In genomic region chr4:55092504-55092903, GRCh38 we compare ENCODE assay signal across 29 cellular contexts. TPM values are rescaled to one million over a fixed set of nuclear protein-coding genes. Genes with fewer than 3 reads are reported as not detected.
"Had no signal": no experiment of that assay in that cellular context is flagged by ENCODE, and none has a peak within 500 bp of the region (broad histone marks: within the 10 kb centered on the region; RNA-seq: fewer than 3 reads in every experiment).

No MANE protein-coding gene starts in this region.

- H3K4me3 Mint-ChIP-seq: activated CD8-positive, alpha-beta T cell treated with anti-CD3 and anti-CD28 coated beads for 36 hours; activated naive CD8-positive, alpha-beta T cell; activated T-cell treated with anti-CD3 and anti-CD28 coated beads, Interleukin-2, amount 50 U/mL, for 4 hours; activated T-helper 17 cell treated with anti-CD3 and anti-CD28 coated beads, Interleukin-2, amount 50 U/mL, for 72 hours; central memory CD8-positive, alpha-beta T cell; dendritic cell treated with granulocyte-macrophage colony-stimulating factor and Interleukin-4, amounts not matched to agents 40 ng/mL and 50 ng/mL, for 4 days; endodermal cell had no signal

- H3K27ac Mint-ChIP-seq: activated CD8-positive, alpha-beta T cell treated with anti-CD3 and anti-CD28 coated beads for 36 hours; activated naive CD8-positive, alpha-beta T cell; activated T-helper 17 cell treated with anti-CD3 and anti-CD28 coated beads, Interleukin-2, amount 50 U/mL, for 72 hours; dendritic cell treated with granulocyte-macrophage colony-stimulating factor and Interleukin-4, amounts not matched to agents 40 ng/mL and 50 ng/mL, for 4 days; endodermal cell had no signal

- H3K9me3 Mint-ChIP-seq: activated CD8-positive, alpha-beta T cell treated with anti-CD3 and anti-CD28 coated beads for 36 hours; activated T-cell treated with anti-CD3 and anti-CD28 coated beads, Interleukin-2, amount 50 U/mL, for 4 hours; activated T-helper 17 cell treated with anti-CD3 and anti-CD28 coated beads, Interleukin-2, amount 50 U/mL, for 72 hours; central memory CD8-positive, alpha-beta T cell; dendritic cell treated with granulocyte-macrophage colony-stimulating factor and Interleukin-4, amounts not matched to agents 40 ng/mL and 50 ng/mL, for 4 days; endodermal cell had no signal

- H3K27me3 Mint-ChIP-seq: central memory CD8-positive, alpha-beta T cell; dendritic cell treated with granulocyte-macrophage colony-stimulating factor and Interleukin-4, amounts not matched to agents 40 ng/mL and 50 ng/mL, for 4 days had no signal

- H3K9me3 ChIP-seq: esophagus muscularis mucosa, gastroesophageal sphincter, heart right ventricle had no signal

- H3K4me3 ChIP-seq: coronary artery, dorsolateral prefrontal cortex, esophagus muscularis mucosa, gastroesophageal sphincter, heart right ventricle had no signal

- DNase-seq: activated CD4-positive, alpha-beta T cell treated with anti-CD3 and anti-CD28 coated beads for 1 hour; activated CD4-positive, alpha-beta T cell treated with anti-CD3 and anti-CD28 coated beads for 48 hours; activated CD4-positive, alpha-beta T cell treated with anti-CD3 and anti-CD28 coated beads, Interleukin-2, amount 50 U/mL, for 1 hour; activated CD4-positive, alpha-beta T cell treated with anti-CD3 and anti-CD28 coated beads, Interleukin-2, amount 50 U/mL, for 48 hours; activated CD8-positive, alpha-beta memory T cell treated with anti-CD3 and anti-CD28 coated beads for 24 hours; activated CD8-positive, alpha-beta T cell treated with anti-CD3 and anti-CD28 coated beads for 36 hours; activated effector memory CD4-positive, alpha-beta T cell treated with Interleukin-2 at 50 U/mL for 16 hours; activated gamma-delta T cell treated with Interleukin-2 at 50 U/mL for 16 hours; activated naive CD4-positive, alpha-beta T cell treated with anti-CD3 and anti-CD28 coated beads, Interleukin-2, amount 50 U/mL, for 16 hours; activated naive CD4-positive, alpha-beta T cell treated with Interleukin-2 at 50 U/mL for 16 hours; activated T-cell treated with anti-CD3 and anti-CD28 coated beads, Interleukin-2, amount 50 U/mL, for 4 hours; amniotic stem cell; anterior cingulate cortex; brain microvascular endothelial cell; dorsolateral prefrontal cortex; effector memory CD4-positive, alpha-beta T cell; endodermal cell; erythroblast; foreskin melanocyte; heart right ventricle; T-helper 2 cell had no signal

- H3K27ac ChIP-seq: brain microvascular endothelial cell, coronary artery, dorsolateral prefrontal cortex, esophagus muscularis mucosa, gastroesophageal sphincter had no signal

- H3K4me1 Mint-ChIP-seq: activated T-helper 17 cell treated with anti-CD3 and anti-CD28 coated beads, Interleukin-2, amount 50 U/mL, for 72 hours; central memory CD8-positive, alpha-beta T cell; endodermal cell had no signal

- H3K36me3 ChIP-seq: brain microvascular endothelial cell had no signal

- ATAC-seq: activated CD8-positive, alpha-beta T cell treated with anti-CD3 and anti-CD28 coated beads for 36 hours; activated T-cell treated with anti-CD3 and anti-CD28 coated beads, Interleukin-2, amount 50 U/mL, for 4 hours; activated T-helper 17 cell treated with anti-CD3 and anti-CD28 coated beads, Interleukin-2, amount 50 U/mL, for 72 hours; gastroesophageal sphincter had no signal

- H3K27me3 ChIP-seq: brain microvascular endothelial cell, esophagus muscularis mucosa, gastroesophageal sphincter, heart right ventricle had no signal

- H3K36me3 Mint-ChIP-seq: activated naive CD8-positive, alpha-beta T cell had no signal

RNA-seq across cellular contexts. Expression of gene KDR, which starts 32.9 kb away (rescaled TPM):
- total RNA-seq: activated CD8-positive, alpha-beta T cell treated with anti-CD3 and anti-CD28 coated beads for 36 hours; activated T-helper 17 cell treated with anti-CD3 and anti-CD28 coated beads, Interleukin-2, amount 50 U/mL, for 72 hours; T-helper 1 cell treated with Interleukin-12 subunit alpha and Interleukin-12 subunit beta and Interleukin-4 antibody, amounts not matched to agents 30 ng/mL and 1 ng/mL, for 36 hours had no signal
